Comparison of ENCODE assay signal across 8 cellular contexts in the genomic region with DNA sequence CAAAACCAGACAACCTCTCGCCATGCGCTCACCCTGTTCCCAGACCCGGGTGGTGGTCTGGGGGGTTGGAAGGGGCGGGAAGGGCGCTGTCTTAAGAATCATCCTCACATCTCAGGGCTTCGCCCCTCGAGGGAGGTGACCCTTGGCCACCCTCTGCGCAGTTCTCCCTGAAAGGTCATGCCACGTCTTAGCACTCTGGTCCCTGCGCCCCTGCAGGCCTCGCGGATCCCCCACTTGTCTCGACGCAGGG. TPM values are rescaled to one million over a fixed set of nuclear protein-coding genes. Genes with fewer than 3 reads are reported as not detected.
A peak's percentile ranks its signal among the peaks of the same experiment; 100 is the strongest.
DNase-seq lines count a peak whose midpoint lies in the region; ATAC-seq, FAIRE-seq and TF ChIP-seq lines count a peak whose summit lies in the region.

No MANE protein-coding gene starts in this region.

- peak overlapping the region; percentile 88 for H3K4me2 ChIP-seq in A549

- H3K27me3 Mint-ChIP-seq in central memory CD8-positive, alpha-beta T cell: peaks cover 36% of the 10 kb centered on the region

- no peak for FAIRE-seq in A549 (lab: Jason Lieb, UNC)

- H3K9me3 ChIP-seq in A549: no peaks in the 10 kb centered on the region
- H3K9me3 ChIP-seq in muscle layer of colon (ENCODE audit: low read length): no peaks in the 10 kb centered on the region

- TF ChIP-seq RAD21 in A549 (conservative IDR thresholded peaks at IDR 0.05 in 1 of 2, IDR thresholded peaks at IDR 0.05 in 1 of 2): no peak; a peak in 1 of 5 replicates

- TF ChIP-seq EP300 in A549 (IDR thresholded peaks at IDR 0.05): peak in 1 of 2 experiments; percentile 1; a peak in 1 of 5 replicates

- no peaks in the 10 kb centered on the region for H3K36me3 ChIP-seq in muscle layer of colon (ENCODE audit: insufficient read depth, low read length)

- no peaks in the 10 kb centered on the region for H3K9me3 Mint-ChIP-seq in central memory CD8-positive, alpha-beta T cell

- 0% methylated on average over 12 of the region's 14 CpGs for WGBS in A549 (ENCODE audit: missing lambda C conversion rate)

- peak overlapping the region; percentile 57 for H3K27ac Mint-ChIP-seq in central memory CD8-positive, alpha-beta T cell (ENCODE audit: low read depth)

- CTCF ChIA-PET in A549 (lab: Yijun Ruan, JAX): interaction anchor here (0.5 to 3.9 kb wide), 8 partner anchors 9 to 118 kb away, joined by 3 to 17 read pairs (median 4); a partner anchor contains a TSS

- H3K4me1 ChIP-seq in A549 (peaks cover 45% of the 10 kb centered on the region), muscle layer of colon (ENCODE audit: insufficient read depth, low read length) (peaks cover 4% of the 10 kb centered on the region)

- TF ChIP-seq CTCF in A549 (IDR thresholded peaks at IDR 0.05): no peak
- TF ChIP-seq CTCF in GM20000 (IDR thresholded peaks at IDR 0.05; ENCODE audit: extremely low read depth, missing control alignments): no peak

- H3K27ac ChIP-seq in A549: peak overlapping the region; percentile 97 to 100
- H3K27ac ChIP-seq in muscle layer of colon (ENCODE audit: low read depth, low read length): no peak overlapping the region

- POLR2A ChIA-PET in A549 (lab: Yijun Ruan, JAX): interaction anchor here (1.0 to 3.8 kb wide), 6 partner anchors 19 to 173 kb away, joined by 3 to 90 read pairs (median 8); a partner anchor contains a TSS

- TF ChIP-seq POLR2A in A549 (IDR thresholded peaks at IDR 0.05; ENCODE audit: low read length): no peak

- peaks cover 13% of the 10 kb centered on the region for H3K4me1 Mint-ChIP-seq in central memory CD8-positive, alpha-beta T cell

- DNase-seq in A549 (ENCODE audit: low read depth in 1 of 2, low spot score in 1 of 2): no peak
- DNase-seq in HT-29 (ENCODE audit: low spot score): peak; percentile 72
- no peak for DNase-seq in central memory CD8-positive, alpha-beta T cell (ENCODE audit: low spot score in 2 of 2)
- DNase-seq in NCI-H2029 treated with DMSO at 0.1 percent for 48 hours (lab: John Stamatoyannopoulos, UW): no peak
- DNase-seq in GM20000 (ENCODE audit: low spot score): no peak
- DNase-seq in NCI-H187 treated with DMSO at 0.1 percent for 48 hours (lab: John Stamatoyannopoulos, UW): no peak
- no peak for DNase-seq in DMS53 treated with DMSO at 0.1 percent for 48 hours (lab: John Stamatoyannopoulos, UW; ENCODE audit: unreplicated experiment)

- no peak overlapping the region for H3K9ac ChIP-seq in muscle layer of colon (ENCODE audit: low read length)

- H3K4me3 Mint-ChIP-seq in central memory CD8-positive, alpha-beta T cell: peak overlapping the region; percentile 79

- ATAC-seq in A549: no peak
- ATAC-seq in central memory CD8-positive, alpha-beta T cell (replicated peaks; ENCODE audit: extremely low read depth, poor library complexity, severe bottlenecking): peak; percentile 31

- H3K27me3 ChIP-seq in muscle layer of colon (ENCODE audit: control insufficient read depth in 1 of 2, insufficient read depth in 2 of 2, low read length in 2 of 2): peaks cover 7 to 11% of the 10 kb centered on the region in 2 donors

- no peaks in the 10 kb centered on the region for H3K36me3 Mint-ChIP-seq in central memory CD8-positive, alpha-beta T cell (ENCODE audit: insufficient read depth)

- H3K4me3 ChIP-seq in A549 (peak overlapping the region; percentile 73), muscle layer of colon (ENCODE audit: low read depth in 1 of 2, low read length in 2 of 2) (peak overlapping the region; percentile 60 to 66)

TF ChIP-seq in A549, 52 proteins besides CTCF, POLR2A, EP300 and RAD21:
- TF ChIP-seq JUNB (IDR thresholded peaks at IDR 0.05) (no peak; the same call in 1 of the 2 replicates), MYC (IDR thresholded peaks at IDR 0.05; ENCODE audit: borderline replicate concordance, low read length) (0 out of 2 replicates have a peak, but pooled peaks have one; percentile 4), JUN (IDR thresholded peaks at IDR 0.05) (peak; percentile 45 to 72; a peak in 4 of 5 replicates)
- TF ChIP-seq, protein P1, sequence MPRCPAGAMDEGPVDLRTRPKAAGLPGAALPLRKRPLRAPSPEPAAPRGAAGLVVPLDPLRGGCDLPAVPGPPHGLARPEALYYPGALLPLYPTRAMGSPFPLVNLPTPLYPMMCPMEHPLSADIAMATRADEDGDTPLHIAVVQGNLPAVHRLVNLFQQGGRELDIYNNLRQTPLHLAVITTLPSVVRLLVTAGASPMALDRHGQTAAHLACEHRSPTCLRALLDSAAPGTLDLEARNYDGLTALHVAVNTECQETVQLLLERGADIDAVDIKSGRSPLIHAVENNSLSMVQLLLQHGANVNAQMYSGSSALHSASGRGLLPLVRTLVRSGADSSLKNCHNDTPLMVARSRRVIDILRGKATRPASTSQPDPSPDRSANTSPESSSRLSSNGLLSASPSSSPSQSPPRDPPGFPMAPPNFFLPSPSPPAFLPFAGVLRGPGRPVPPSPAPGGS (IDR thresholded peaks at IDR 0.05): 0 out of 3 replicates have a peak, but pooled peaks have one; percentile 7
- TF ChIP-seq, protein P2, sequence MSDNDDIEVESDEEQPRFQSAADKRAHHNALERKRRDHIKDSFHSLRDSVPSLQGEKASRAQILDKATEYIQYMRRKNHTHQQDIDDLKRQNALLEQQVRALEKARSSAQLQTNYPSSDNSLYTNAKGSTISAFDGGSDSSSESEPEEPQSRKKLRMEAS (IDR thresholded peaks at IDR 0.05): peak; percentile 62
TF ChIP-seq in A549: peak in this region for 4.

RNA-seq across cellular contexts. Expression of a gene that starts 40.6 kb away (rescaled TPM):
- polyA plus RNA-seq in A549 (2011; rRNA removed) (26.2 and 31.6 TPM in 2 replicates), A549 (2017; fragmentation: RNase III; extraction: RNeasy Plus Mini Kit Qiagen cat#74134 plus additional on column Dnase treatment) (23.1 to 25.0 TPM (median 24.2 TPM) in 3 replicates)
- polyA plus RNA-seq in A549 (2012; cell fraction: cytosol; rRNA removed): 8.2 and 8.9 TPM in 2 replicates
- 17.7 and 32.2 TPM in 2 replicates for polyA plus RNA-seq in A549 (2012; cell fraction: nucleus; rRNA removed)
- 12.0 and 14.0 TPM in 2 replicates for polyA minus RNA-seq in A549 (2011; rRNA and poly(A)+ RNA removed)
- 7.8 and 11.0 TPM in 2 replicates for total RNA-seq in HT-29 (2014; rRNA removed; shearing (Covaris generic))
